9 cellular contexts compared by ENCODE assay signal in genomic region chr7:128168667-128169210, GRCh38.
DNase-seq lines count a peak whose midpoint lies in the region; ATAC-seq, FAIRE-seq and TF ChIP-seq lines count a peak whose summit lies in the region.
"Had no signal": no experiment of that assay in that cellular context is flagged by ENCODE, and none has a peak within 500 bp of the region (broad histone marks: within the 10 kb centered on the region; RNA-seq: fewer than 3 reads in every experiment).

No MANE protein-coding gene starts in this region.

- peaks cover 97% of the 10 kb centered on the region for H3K27me3 ChIP-seq in endodermal cell (ENCODE audit: control insufficient read depth, insufficient read depth, low read length, poor library complexity, severe bottlenecking)

- H3K36me3 ChIP-seq in endodermal cell (ENCODE audit: control insufficient read depth, insufficient read depth, low read length): no peaks in the 10 kb centered on the region

- H3K4me3 Mint-ChIP-seq in endodermal cell (peak overlapping the region; percentile 37), nephron progenitor cell (peak overlapping the region; percentile 77)

- H3K9me3 ChIP-seq in endodermal cell (ENCODE audit: control insufficient read depth, low read length): no peaks in the 10 kb centered on the region

- peak; percentile 29 for DNase-seq in EH (ENCODE audit: low read depth)
- peak; percentile 7 for DNase-seq in NCI-H226
- DNase-seq in endodermal cell: peak; percentile 96
- peak; percentile 97 for DNase-seq in nephron progenitor cell
- DNase-seq in NCI-H2107 (lab: John Stamatoyannopoulos, UW): no peak
- DNase-seq in NCI-H82 treated with DMSO at 0.1 percent for 48 hours (lab: John Stamatoyannopoulos, UW; ENCODE audit: unreplicated experiment): no peak
- DNase-seq in GM19239 (ENCODE audit: insufficient read length, low spot score): no peak

- TF ChIP-seq CTCF in endodermal cell (conservative IDR thresholded peaks at IDR 0.05) (no peak), nephron progenitor cell (IDR thresholded peaks at IDR 0.05) (no peak)

- H3K4me1 ChIP-seq in endodermal cell (ENCODE audit: control insufficient read depth, insufficient read depth, low read length): no peaks in the 10 kb centered on the region

- H3K4me3 ChIP-seq in endodermal cell (ENCODE audit: low read length): no peak overlapping the region
- H3K4me3 ChIP-seq: SK-N-MC had no signal

- H3K27ac Mint-ChIP-seq in endodermal cell: no peak overlapping the region
- H3K27ac Mint-ChIP-seq in nephron progenitor cell: no peak overlapping the region

- WGBS in endodermal cell (ENCODE audit: insufficient coverage in 1 of 2, insufficient read length in 1 of 2), 2 experiments: 3% methylated on average over 16 of the region's 16 CpGs; no CpG with 5 or more reads in 1 of the 2 experiments

- H3K9ac ChIP-seq in endodermal cell (ENCODE audit: extremely low read depth, low read length, poor library complexity, severe bottlenecking): no peak overlapping the region

- FAIRE-seq in GM19239 (lab: Jason Lieb, UNC): no peak

- no peaks in the 10 kb centered on the region for H3K9me3 Mint-ChIP-seq in endodermal cell
- no peaks in the 10 kb centered on the region for H3K9me3 Mint-ChIP-seq in nephron progenitor cell

- no peak for ATAC-seq in HG03439 (IDR thresholded peaks at IDR 0.05; ENCODE audit: unreplicated experiment)

- H3K4me1 Mint-ChIP-seq in endodermal cell (peaks cover 7% of the 10 kb centered on the region), nephron progenitor cell (peaks cover 14% of the 10 kb centered on the region)

- H3K27me3 Mint-ChIP-seq in endodermal cell (ENCODE audit: insufficient read depth) (peaks cover 90% of the 10 kb centered on the region), nephron progenitor cell (ENCODE audit: low read depth, poor library complexity) (peaks cover 98% of the 10 kb centered on the region)

- H3K36me3 Mint-ChIP-seq in endodermal cell (ENCODE audit: low read depth) (no peaks in the 10 kb centered on the region), nephron progenitor cell (ENCODE audit: low read depth) (no peaks in the 10 kb centered on the region)

- H3K27ac ChIP-seq in endodermal cell (ENCODE audit: low read depth, low read length): no peak overlapping the region
- H3K27ac ChIP-seq: SK-N-MC had no signal

Comparison
In these comparisons a context has a peak if more than half of its experiments do, and no peak if none do; other contexts are left out.
1. DNase-seq: peak in EH (single experiment), NCI-H226 (single experiment), endodermal cell (single experiment) and nephron progenitor cell (single experiment); none in NCI-H2107 (single experiment), NCI-H82 treated with DMSO at 0.1 percent for 48 hours (single experiment) and GM19239 (single experiment).